Comparison of ENCODE assay signal across 9 cellular contexts in genomic region chr1:119885903-119886783, GRCh38. TPM values are rescaled to one million over a fixed set of nuclear protein-coding genes. Genes with fewer than 3 reads are reported as not detected.
DNase-seq lines count a peak whose midpoint lies in the region; ATAC-seq and TF ChIP-seq lines count a peak whose summit lies in the region.
"Had no signal": no experiment of that assay in that cellular context is flagged by ENCODE, and none has a peak within 500 bp of the region (broad histone marks: within the 10 kb centered on the region; RNA-seq: fewer than 3 reads in every experiment).

No MANE protein-coding gene starts in this region.

- H3K4me3 ChIP-seq in LNCaP clone FGC (ENCODE audit: low read depth, low read length): no peak overlapping the region
- H3K4me3 ChIP-seq: BLaER1 had no signal

- ATAC-seq in memory B cell (ENCODE audit: low read depth) (peak; percentile 63), GM21619 (IDR thresholded peaks at IDR 0.05; ENCODE audit: unreplicated experiment) (no peak)

- peaks cover 4% of the 10 kb centered on the region for H3K4me1 Mint-ChIP-seq in chondrocyte (ENCODE audit: low read depth)
- H3K4me1 Mint-ChIP-seq in memory B cell: no peaks in the 10 kb centered on the region

- H3K27me3 Mint-ChIP-seq in chondrocyte (ENCODE audit: low read depth) (no peaks in the 10 kb centered on the region), memory B cell (peaks cover 16% of the 10 kb centered on the region)

- H3K9me3 Mint-ChIP-seq in chondrocyte (ENCODE audit: low read depth) (peaks cover 13% of the 10 kb centered on the region), memory B cell (peaks cover 10% of the 10 kb centered on the region)

- H3K27ac Mint-ChIP-seq in chondrocyte (ENCODE audit: unreplicated experiment): no peak overlapping the region
- no peak overlapping the region for H3K27ac Mint-ChIP-seq in memory B cell

- peak; percentile 90 for TF ChIP-seq CTCF in LNCaP clone FGC (IDR thresholded peaks at IDR 0.05; ENCODE audit: control insufficient read depth, extremely low read depth, insufficient read depth)
- peak; percentile 85 for TF ChIP-seq CTCF in chondrocyte (IDR thresholded peaks at IDR 0.05)

- H3K4me3 Mint-ChIP-seq in chondrocyte (ENCODE audit: unreplicated experiment) (no peak overlapping the region), memory B cell (no peak overlapping the region)

- H3K36me3 Mint-ChIP-seq in chondrocyte (ENCODE audit: low read depth) (peaks cover 9% of the 10 kb centered on the region), memory B cell (peaks cover 12% of the 10 kb centered on the region)

- DNase-seq in NCI-H1694 (lab: John Stamatoyannopoulos, UW): peak; percentile 6
- no peak for DNase-seq in NCI-H1694 treated with DMSO at 0.1 percent for 48 hours (lab: John Stamatoyannopoulos, UW)
- DNase-seq in LNCaP clone FGC (ENCODE audit: low read depth): no peak
- DNase-seq in activated CD4-positive, CD25-positive, alpha-beta regulatory T cell treated with anti-CD3 and anti-CD28 coated beads, Interleukin-2, amount 50 U/mL, for 16 hours (ENCODE audit: low read depth, low spot score): peak; percentile 18
- DNase-seq in chondrocyte (ENCODE audit: low spot score): no peak
- peak; percentile 41 to 51 for DNase-seq in memory B cell (ENCODE audit: low spot score in 2 of 2)
- DNase-seq in stimulated activated naive CD4-positive, alpha-beta T cell (lab: John Stamatoyannopoulos, UW): peak in 4 of 6 experiments; percentile 5 to 29 (median 21)

RNA-seq across cellular contexts. Expression of gene ADAM30, which starts 10.2 kb away (rescaled TPM):
- not detected in 3 replicates for total RNA-seq in chondrocyte

Comparison
In these comparisons a context has a peak if more than half of its experiments do, and no peak if none do; other contexts are left out.
1. DNase-seq: peak in NCI-H1694 (single experiment), activated CD4-positive, CD25-positive, alpha-beta regulatory T cell treated with anti-CD3 and anti-CD28 coated beads, Interleukin-2, amount 50 U/mL, for 16 hours (single experiment), memory B cell (2 of 2) and stimulated activated naive CD4-positive, alpha-beta T cell (4 of 6); none in NCI-H1694 treated with DMSO at 0.1 percent for 48 hours (single experiment), LNCaP clone FGC (single experiment) and chondrocyte (single experiment).